ENCODE assay signal across 8 cellular contexts in the genomic region with DNA sequence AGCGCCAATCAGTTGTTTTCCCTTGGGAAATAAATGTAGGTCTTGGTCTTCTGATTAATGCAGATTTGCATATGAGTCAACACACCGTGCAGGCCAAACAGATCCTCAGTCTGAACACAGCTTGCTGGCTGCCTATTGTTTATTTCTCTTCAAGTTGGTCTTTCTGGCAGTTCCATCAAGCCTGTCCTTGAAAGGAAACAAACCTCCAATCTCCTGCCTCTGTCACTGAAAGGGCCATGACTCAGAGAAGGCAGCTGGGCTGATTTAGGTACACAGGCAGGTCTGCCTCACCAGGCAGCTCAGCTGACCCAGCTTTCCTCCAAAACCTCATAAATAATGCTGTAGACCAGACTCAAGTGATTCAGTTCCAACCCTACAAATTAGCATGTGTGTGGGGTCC.
A peak's percentile ranks its signal among the peaks of the same experiment; 100 is the strongest.
DNase-seq lines count a peak whose midpoint lies in the region; ATAC-seq and TF ChIP-seq lines count a peak whose summit lies in the region.

No MANE protein-coding gene starts in this region.

- H3K36me3 ChIP-seq in adrenal gland (replicated peaks in 1 of 2) (no peaks in the 10 kb centered on the region), mesodermal cell (ENCODE audit: control insufficient read depth, insufficient read depth, low read length) (peaks cover 61% of the 10 kb centered on the region), thyroid gland (peaks cover 6 to 7% of the 10 kb centered on the region in 2 donors)

- no peak for TF ChIP-seq CTCF in adrenal gland (IDR thresholded peaks at IDR 0.05)
- no peak for TF ChIP-seq CTCF in thyroid gland (IDR thresholded peaks at IDR 0.05)

- H3K27me3 ChIP-seq in adrenal gland (no peaks in the 10 kb centered on the region), thyroid gland (no peaks in the 10 kb centered on the region)

- H3K4me3 ChIP-seq in adrenal gland (no peak overlapping the region), mesodermal cell (ENCODE audit: extremely low read depth, insufficient read depth, low read length, poor library complexity, severe bottlenecking) (no peak overlapping the region), thyroid gland (replicated peaks in 1 of 3) (no peak overlapping the region)

- H3K9me3 ChIP-seq in adrenal gland (replicated peaks in 1 of 3) (no peaks in the 10 kb centered on the region), mesodermal cell (ENCODE audit: control insufficient read depth, low read length) (no peaks in the 10 kb centered on the region), thyroid gland (no peaks in the 10 kb centered on the region)

- intact Hi-C loops in adrenal gland (cut with DNase I): loop anchor here in 1 of 2 donors (10.0 kb wide), 1 partner anchor 171 kb away; no protein-coding TSS in a partner anchor
- intact Hi-C loops in thyroid gland (cut with DNase I): no loop called here

- no peak for ATAC-seq in GM18520 (IDR thresholded peaks at IDR 0.05; ENCODE audit: unreplicated experiment)

- H3K27ac ChIP-seq in adrenal gland (peak overlapping the region; percentile 69 to 86 (median 80)), mesodermal cell (ENCODE audit: low read depth, low read length, severe bottlenecking) (peak overlapping the region; percentile 98), thyroid gland (no peak overlapping the region)

- DNase-seq in DMS 273 treated with DMSO at 0.1 percent for 48 hours (lab: John Stamatoyannopoulos, UW) (peak; percentile 39), HPDE6-E6E7 (ENCODE audit: extremely low spot score) (peak; percentile 14), adrenal gland (peak; percentile 81 to 96 (median 94)), thyroid gland (no peak)
- DNase-seq in stimulated activated naive CD4-positive, alpha-beta T cell treated with Interleukin-2 at 50 U/mL for 16 hours (lab: John Stamatoyannopoulos, UW): no peak
- DNase-seq in activated CD8-positive, alpha-beta memory T cell treated with anti-CD3 and anti-CD28 coated beads, Interleukin-2, amount 50 U/mL, for 4 hours: no peak

- peak in 1 of 2 donors; percentile 68 for TF ChIP-seq POLR2A in adrenal gland (IDR thresholded peaks at IDR 0.05)
- no peak for TF ChIP-seq POLR2A in thyroid gland (IDR thresholded peaks at IDR 0.05)

- 35 to 46% (median 45%) methylated on average over 2 of the region's 2 CpGs for WGBS in adrenal gland, 4 donors
- 63 to 65% methylated on average over 2 of the region's 2 CpGs for WGBS in mesodermal cell (ENCODE audit: insufficient coverage in 2 of 2), 2 experiments
- WGBS in thyroid gland, 2 donors: 86 to 88% methylated on average over 2 of the region's 2 CpGs

- H3K4me1 ChIP-seq in adrenal gland (replicated peaks in 1 of 2) (peaks cover 10 to 22% of the 10 kb centered on the region in 2 donors), mesodermal cell (ENCODE audit: control insufficient read depth, insufficient read depth, low read length, poor library complexity, severe bottlenecking) (peaks cover 47% of the 10 kb centered on the region), thyroid gland (no peaks in the 10 kb centered on the region)

Comparison
In these comparisons a context has a peak if more than half of its experiments do, and no peak if none do; other contexts are left out.
1. DNase-seq: peak in DMS 273 treated with DMSO at 0.1 percent for 48 hours (single experiment), HPDE6-E6E7 (single experiment) and adrenal gland (7 of 7); none in stimulated activated naive CD4-positive, alpha-beta T cell treated with Interleukin-2 at 50 U/mL for 16 hours (single experiment), activated CD8-positive, alpha-beta memory T cell treated with anti-CD3 and anti-CD28 coated beads, Interleukin-2, amount 50 U/mL, for 4 hours (single experiment) and thyroid gland (0 of 2).
2. H3K27ac ChIP-seq: peak in adrenal gland (5 of 5) and mesodermal cell (single experiment); none in thyroid gland (0 of 3).